19 cellular contexts compared by ENCODE assay signal in genomic region chr4:23929248-23929647, GRCh38. TPM values are rescaled to one million over a fixed set of nuclear protein-coding genes. Genes with fewer than 3 reads are reported as not detected.
DNase-seq lines count a peak whose midpoint lies in the region; ATAC-seq and TF ChIP-seq lines count a peak whose summit lies in the region.
"Had no signal": no experiment of that assay in that cellular context is flagged by ENCODE, and none has a peak within 500 bp of the region (broad histone marks: within the 10 kb centered on the region; RNA-seq: fewer than 3 reads in every experiment).

No MANE protein-coding gene starts in this region.

- H3K9me3 ChIP-seq in HEK293 (ENCODE audit: control insufficient read depth, insufficient read depth, low read depth, low read length) = no peaks in the 10 kb centered on the region

- DNase-seq in GM23338 (ENCODE audit: low spot score) (no peak), astrocyte of the spinal cord (ENCODE audit: low read depth, low spot score) (peak; percentile 55), myocyte (ENCODE audit: low read depth) (peak; percentile 55), NCI-H526 (lab: John Stamatoyannopoulos, UW) (no peak)
- no peak for DNase-seq in activated effector memory CD4-positive, alpha-beta T cell treated with Interleukin-2 at 50 U/mL for 16 hours
- DNase-seq: CD4-positive, CD25-positive, alpha-beta regulatory T cell; DMS79 treated with DMSO at 0.1 percent for 48 hours; Karpas-422; NCI-H1417; NCI-H1694 treated with DMSO at 0.1 percent for 48 hours; NCI-H2081 treated with DMSO at 0.1 percent for 48 hours; NCI-H2171 treated with DMSO at 0.1 percent for 48 hours; NCI-H524 treated with DMSO at 0.1 percent for 48 hours; OCI-M1; SHP77 treated with DMSO at 0.1 percent for 48 hours had no signal

- CTCF ChIA-PET in HEK293 (lab: Yijun Ruan, JAX) = no interaction called here

- H3K27ac ChIP-seq in GM23338 (ENCODE audit: low read depth) = no peak overlapping the region
- no peak overlapping the region for H3K27ac ChIP-seq in HEK293 (ENCODE audit: extremely low read depth, low read depth, low read length)
- H3K27ac ChIP-seq: SK-N-MC had no signal

- H3K27me3 Mint-ChIP-seq in GM23338 (ENCODE audit: insufficient read depth, low read depth, poor library complexity) = peaks cover 4% of the 10 kb centered on the region
- H3K27me3 Mint-ChIP-seq: CD4-positive, CD25-positive, alpha-beta regulatory T cell had no signal

- H3K9me3 Mint-ChIP-seq in GM23338 = peaks cover 4% of the 10 kb centered on the region; the same call in 1 of the 3 replicates

- 0 out of 3 replicates have a peak, but pooled peaks cover 4% of the 10 kb centered on the region for H3K36me3 Mint-ChIP-seq in GM23338 (ENCODE audit: low read depth)
- H3K36me3 Mint-ChIP-seq: CD4-positive, CD25-positive, alpha-beta regulatory T cell had no signal

- H3K36me3 ChIP-seq in GM23338 (ENCODE audit: insufficient read depth) (no peaks in the 10 kb centered on the region), HEK293 (ENCODE audit: control insufficient read depth in 2 of 2, insufficient read depth in 1 of 2, low read length in 2 of 2) (no peaks in the 10 kb centered on the region)

- peaks cover 38% of the 10 kb centered on the region for H3K4me1 ChIP-seq in GM23338 (ENCODE audit: insufficient read depth)
- H3K4me1 ChIP-seq in HEK293 (ENCODE audit: control insufficient read depth, insufficient read depth, low read length) = no peaks in the 10 kb centered on the region

- H3K4me3 ChIP-seq in GM23338 = no peak overlapping the region
- no peak overlapping the region for H3K4me3 ChIP-seq in HEK293 (ENCODE audit: low read depth, low read length)
- H3K4me3 ChIP-seq in astrocyte of the spinal cord (ENCODE audit: low read depth, low read length) = no peak overlapping the region
- H3K4me3 ChIP-seq: GM12878, SK-N-MC had no signal

- H3K4me1 Mint-ChIP-seq in GM23338 = peaks cover 45% of the 10 kb centered on the region
- H3K4me1 Mint-ChIP-seq: CD4-positive, CD25-positive, alpha-beta regulatory T cell had no signal

- H3K9me2 ChIP-seq in GM23338 (ENCODE audit: insufficient read depth) = no peaks in the 10 kb centered on the region

- POLR2A ChIA-PET in HEK293 (lab: Yijun Ruan, JAX) = interaction anchor here (0.6 kb wide), 1 partner anchor 45 kb away, joined by 3 read pairs; no protein-coding TSS in a partner anchor

- no peaks in the 10 kb centered on the region for H3F3A ChIP-seq in GM23338 (replicated peaks; ENCODE audit: low read depth)

- TF ChIP-seq CTCF in GM23338 (conservative IDR thresholded peaks at IDR 0.05; ENCODE audit: low read depth in 2 of 2) (no peak), HEK293 (tag by site-specific recombination; IDR thresholded peaks at IDR 0.05) (no peak), astrocyte of the spinal cord (IDR thresholded peaks at IDR 0.05; ENCODE audit: low read depth, low read length) (no peak)

- no peaks in the 10 kb centered on the region for H4K20me1 ChIP-seq in GM23338 (replicated peaks; ENCODE audit: insufficient read depth)

- no peak overlapping the region for H3K27ac Mint-ChIP-seq in GM23338
- H3K27ac Mint-ChIP-seq: CD4-positive, CD25-positive, alpha-beta regulatory T cell had no signal

- H3K79me2 ChIP-seq in GM23338 (replicated peaks; ENCODE audit: insufficient read depth) = no peaks in the 10 kb centered on the region

- H3K4me3 Mint-ChIP-seq in GM23338 = no peak overlapping the region
- H3K4me3 Mint-ChIP-seq: CD4-positive, CD25-positive, alpha-beta regulatory T cell had no signal

- no peak overlapping the region for H3K4me2 ChIP-seq in GM23338

- H3K27me3 ChIP-seq in GM23338 (ENCODE audit: insufficient read depth) = no peaks in the 10 kb centered on the region

- ATAC-seq in GM23338 = no peak
- ATAC-seq in GM19455 (IDR thresholded peaks at IDR 0.05; ENCODE audit: unreplicated experiment) = no peak
- ATAC-seq: GM12878 had no signal

- in situ Hi-C loops in astrocyte of the spinal cord (cut with HindIII; ENCODE audit: low sequenced_read_pairs) = no loop called here

- peak overlapping the region; percentile 38; the same call in 1 of the 2 replicates for H2AFZ ChIP-seq in GM23338

TF ChIP-seq in HEK293, 187 proteins besides CTCF, POLR2A, EP300 and RAD21:
- no peak for TF ChIP-seq ZNF37A (tag by site-specific recombination; IDR thresholded peaks at IDR 0.05)
- TF ChIP-seq ZNF18 (tag by site-specific recombination; IDR thresholded peaks at IDR 0.05) = peak; percentile 73

RNA-seq across cellular contexts. Expression of gene PPARGC1A, which starts 39.4 kb away (rescaled TPM):
- 0.54 and 3.3 TPM in 2 replicates for total RNA-seq in GM23338 (2014; rRNA removed; shearing (Covaris generic))
- 0.12 and 0.76 TPM in 2 replicates for polyA plus RNA-seq in GM23338 (2016; fragmentation: Nextera tagmentation; extraction: Ambion mirVana)
- 4.8 and 8.2 TPM in 2 replicates for total RNA-seq in myocyte
- polyA plus RNA-seq in myocyte (2012) = 0.52 TPM
- total RNA-seq: CD4-positive, CD25-positive, alpha-beta regulatory T cell had no signal
- polyA plus RNA-seq: CD4-positive, CD25-positive, alpha-beta regulatory T cell had no signal

Comparison
In these comparisons a context has a peak if more than half of its experiments do, and no peak if none do; other contexts are left out.
1. DNase-seq: peak in astrocyte of the spinal cord (single experiment) and myocyte (single experiment); none in GM23338 (single experiment), NCI-H526 (0 of 2) and activated effector memory CD4-positive, alpha-beta T cell treated with Interleukin-2 at 50 U/mL for 16 hours (single experiment).